Comparison of ENCODE assay signal across 17 cellular contexts in the genomic region with DNA sequence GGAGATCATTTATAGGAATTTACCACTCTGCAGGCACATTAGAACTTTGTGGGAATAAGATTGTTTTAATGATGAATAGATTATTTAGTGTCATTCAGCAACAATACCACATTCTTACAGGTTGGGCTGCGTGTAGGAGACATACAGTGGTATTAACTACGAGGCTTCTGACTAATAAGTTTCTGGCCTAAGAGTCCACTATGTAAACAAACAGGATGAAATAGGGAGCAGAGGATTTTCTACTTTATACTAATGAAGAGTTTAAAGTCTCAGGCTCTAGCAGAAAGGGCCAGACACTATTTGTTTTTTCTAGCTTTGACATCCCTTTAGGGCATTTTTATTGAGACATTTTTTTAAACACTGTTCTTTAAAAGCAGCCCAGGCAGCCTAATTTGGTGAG.
DNase-seq lines count a peak whose midpoint lies in the region; TF ChIP-seq lines count a peak whose summit lies in the region.
"Had no signal": no experiment of that assay in that cellular context is flagged by ENCODE, and none has a peak within 500 bp of the region (broad histone marks: within the 10 kb centered on the region; RNA-seq: fewer than 3 reads in every experiment).

No MANE protein-coding gene starts in this region.

- no peaks in the 10 kb centered on the region for H3K36me3 Mint-ChIP-seq in mesothelial cell of epicardium
- H3K36me3 Mint-ChIP-seq: CD4-positive, CD25-positive, alpha-beta regulatory T cell had no signal

- in situ Hi-C loops in brain microvascular endothelial cell (cut with HindIII; ENCODE audit: low pct_ligation_motif_present, low sequenced_read_pairs), result no loop called here

- TF ChIP-seq CTCF in choroid plexus epithelial cell (conservative IDR thresholded peaks at IDR 0.05; ENCODE audit: low read depth, low read length) (no peak), mesothelial cell of epicardium (IDR thresholded peaks at IDR 0.05; ENCODE audit: unreplicated experiment) (no peak), uterus (IDR thresholded peaks at IDR 0.05) (no peak), brain microvascular endothelial cell (IDR thresholded peaks at IDR 0.05; ENCODE audit: low read depth, low read length, missing control alignments) (no peak)

- no peak overlapping the region for H3K4me3 Mint-ChIP-seq in mesothelial cell of epicardium
- H3K4me3 Mint-ChIP-seq: CD4-positive, CD25-positive, alpha-beta regulatory T cell had no signal

- no peak overlapping the region for H3K4me3 ChIP-seq in choroid plexus epithelial cell (ENCODE audit: low read depth, low read length)
- H3K4me3 ChIP-seq in uterus, result no peak overlapping the region
- no peak overlapping the region for H3K4me3 ChIP-seq in brain microvascular endothelial cell (ENCODE audit: low read depth, low read length)

- H3K27me3 Mint-ChIP-seq in mesothelial cell of epicardium (ENCODE audit: low read depth), result no peaks in the 10 kb centered on the region
- H3K27me3 Mint-ChIP-seq: CD4-positive, CD25-positive, alpha-beta regulatory T cell had no signal

- no peaks in the 10 kb centered on the region for H3K9me3 Mint-ChIP-seq in mesothelial cell of epicardium
- H3K9me3 Mint-ChIP-seq: CD4-positive, CD25-positive, alpha-beta regulatory T cell had no signal

- intact Hi-C loops in uterus (cut with DNase I; ENCODE audit: low total_unique reads), result no loop called here

- H3K9me3 ChIP-seq in uterus, result no peaks in the 10 kb centered on the region
- H3K9me3 ChIP-seq: Caco-2 had no signal

- peak overlapping the region; percentile 39 for H3K27ac Mint-ChIP-seq in mesothelial cell of epicardium
- H3K27ac Mint-ChIP-seq: CD4-positive, CD25-positive, alpha-beta regulatory T cell had no signal

- DNase-seq in M059J (ENCODE audit: low read depth), result peak; percentile 79
- peak; percentile 49 for DNase-seq in choroid plexus epithelial cell (ENCODE audit: low read depth)
- DNase-seq in mesothelial cell of epicardium (ENCODE audit: low spot score in 2 of 2, unreplicated experiment in 2 of 2), result no peak
- no peak for DNase-seq in uterus
- DNase-seq in brain microvascular endothelial cell, result no peak
- no peak for DNase-seq in OCI-M1 (lab: John Stamatoyannopoulos, UW)
- DNase-seq in NCI-H526 treated with DMSO at 0.1 percent for 48 hours (lab: John Stamatoyannopoulos, UW), result no peak
- DNase-seq: AML-193; CD4-positive, CD25-positive, alpha-beta regulatory T cell; DMS153; EL; NCI-H187 treated with DMSO at 0.1 percent for 48 hours; NCI-H2171; NCI-H446; NK-92 treated with Interleukin-12 subunit alpha and Interleukin-12 subunit beta, amount 100 ng/mL, for 24 hours; RPMI8226 had no signal

- H3K27me3 ChIP-seq in uterus (no peaks in the 10 kb centered on the region), brain microvascular endothelial cell (replicated peaks) (no peaks in the 10 kb centered on the region)

- H3K4me1 ChIP-seq in uterus, result peaks cover 11 to 12% of the 10 kb centered on the region in 2 donors

- TF ChIP-seq POLR2A in uterus (IDR thresholded peaks at IDR 0.05), result no peak

- H3K27ac ChIP-seq in uterus, result peak overlapping the region; percentile 43 to 48
- no peak overlapping the region for H3K27ac ChIP-seq in brain microvascular endothelial cell

- H3K36me3 ChIP-seq in uterus (no peaks in the 10 kb centered on the region), brain microvascular endothelial cell (replicated peaks) (no peaks in the 10 kb centered on the region)

- peaks cover 10% of the 10 kb centered on the region for H3K4me1 Mint-ChIP-seq in mesothelial cell of epicardium
- H3K4me1 Mint-ChIP-seq: CD4-positive, CD25-positive, alpha-beta regulatory T cell had no signal

Comparison
In these comparisons a context has a peak if more than half of its experiments do, and no peak if none do; other contexts are left out.
1. DNase-seq: peak in M059J (single experiment) and choroid plexus epithelial cell (single experiment); none in mesothelial cell of epicardium (0 of 2), uterus (0 of 2), brain microvascular endothelial cell (single experiment), OCI-M1 (single experiment) and NCI-H526 treated with DMSO at 0.1 percent for 48 hours (single experiment).